ENCODE assay signal across 8 cellular contexts in the genomic region with DNA sequence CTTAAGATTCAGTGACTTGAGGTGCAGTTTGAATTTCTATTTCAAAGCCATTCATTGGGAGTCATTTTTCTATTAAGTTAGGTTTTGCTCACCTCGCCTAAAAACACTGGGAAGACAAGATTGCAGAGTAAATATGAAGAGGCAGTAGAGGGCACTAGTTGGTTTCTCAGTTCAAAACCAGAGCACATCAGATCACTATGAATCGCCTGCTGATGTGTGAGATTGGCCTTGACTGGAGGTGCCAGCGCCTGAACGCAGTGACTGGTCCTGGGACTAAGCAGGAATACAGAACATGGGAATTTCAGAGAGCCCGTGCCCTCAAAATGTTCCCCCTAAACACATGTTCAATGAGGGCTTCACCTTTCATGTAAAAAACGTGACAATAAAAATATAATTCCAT.
DNase-seq lines count a peak whose midpoint lies in the region; ATAC-seq and TF ChIP-seq lines count a peak whose summit lies in the region.

No MANE protein-coding gene starts in this region.

- peak; percentile 77 for ATAC-seq in HG02798 (IDR thresholded peaks at IDR 0.05; ENCODE audit: poor library complexity, unreplicated experiment)
- ATAC-seq in body of pancreas = peak; percentile 68
- no peak for ATAC-seq in thoracic aorta (ENCODE audit: insufficient number of reproducible peaks, low FRiP score, low read depth)
- no peak for ATAC-seq in HG02571 (IDR thresholded peaks at IDR 0.05; ENCODE audit: unreplicated experiment)

- TF ChIP-seq POLR2A in body of pancreas (IDR thresholded peaks at IDR 0.05) = no peak

- 9 to 12% methylated on average over 6 of the region's 6 CpGs for WGBS in body of pancreas, 2 donors

- H3K4me1 ChIP-seq in body of pancreas = peaks cover 51% of the 10 kb centered on the region
- H3K4me1 ChIP-seq in thoracic aorta (ENCODE audit: control insufficient read depth in 1 of 2, low read depth in 2 of 2) = peaks cover 11 to 50% of the 10 kb centered on the region in 2 donors

- H3K36me3 ChIP-seq in body of pancreas (replicated peaks in 1 of 2; ENCODE audit: insufficient read depth in 1 of 2, low read depth in 2 of 2) (no peaks in the 10 kb centered on the region), thoracic aorta (peaks cover 6% of the 10 kb centered on the region)

- intact Hi-C loops in body of pancreas (cut with DNase I) = no loop called here

- no peak overlapping the region for H3K4me3 ChIP-seq in body of pancreas
- H3K4me3 ChIP-seq in thoracic aorta = no peak overlapping the region

- H3K9me3 ChIP-seq in body of pancreas (no peaks in the 10 kb centered on the region), thoracic aorta (no peaks in the 10 kb centered on the region)

- peak overlapping the region; percentile 61 to 91 (median 86) for H3K27ac ChIP-seq in body of pancreas
- H3K27ac ChIP-seq in thoracic aorta = peak overlapping the region; percentile 47 to 49

- H3K27me3 ChIP-seq in body of pancreas (no peaks in the 10 kb centered on the region), thoracic aorta (replicated peaks; ENCODE audit: insufficient read depth) (no peaks in the 10 kb centered on the region)

- DNase-seq in NCI-H187 treated with DMSO at 0.1 percent for 48 hours (lab: John Stamatoyannopoulos, UW) (peak; percentile 16), NCI-H187 (lab: John Stamatoyannopoulos, UW) (no peak), NOMO-1 treated with dmso at 0.1 percent for 144 hours (lab: John Stamatoyannopoulos, UW; ENCODE audit: unreplicated experiment) (peak; percentile 64), body of pancreas (peak; percentile 73 to 88 (median 82)), kidney glomerular epithelial cell (lab: John Stamatoyannopoulos, UW) (peak; percentile 83), thoracic aorta (ENCODE audit: low spot score) (no peak)

- TF ChIP-seq CTCF in body of pancreas (IDR thresholded peaks at IDR 0.05) (peak in 6 of 7 experiments; percentile 24 to 76 (median 64)), thoracic aorta (IDR thresholded peaks at IDR 0.05) (no peak)

Comparison
In these comparisons a context has a peak if more than half of its experiments do, and no peak if none do; other contexts are left out.
1. DNase-seq: peak in NCI-H187 treated with DMSO at 0.1 percent for 48 hours (single experiment), NOMO-1 treated with dmso at 0.1 percent for 144 hours (single experiment), body of pancreas (4 of 4) and kidney glomerular epithelial cell (single experiment); none in NCI-H187 (0 of 2) and thoracic aorta (single experiment).
2. ATAC-seq: peak in HG02798 (single experiment) and body of pancreas (single experiment); none in thoracic aorta (single experiment) and HG02571 (single experiment).